ENCODE assay signal across 22 cellular contexts in genomic region chr5:129973716-129974426, GRCh38.
A peak's percentile ranks its signal among the peaks of the same experiment; 100 is the strongest.
DNase-seq lines count a peak whose midpoint lies in the region; ATAC-seq and TF ChIP-seq lines count a peak whose summit lies in the region.
"Had no signal": no experiment of that assay in that cellular context is flagged by ENCODE, and none has a peak within 500 bp of the region (broad histone marks: within the 10 kb centered on the region; RNA-seq: fewer than 3 reads in every experiment).

No MANE protein-coding gene starts in this region.

- no peak overlapping the region for H3K4me3 ChIP-seq in cardiac fibroblast (replicated peaks in 1 of 2; ENCODE audit: low read depth in 2 of 2, low read length in 2 of 2)
- H3K4me3 ChIP-seq: cardiac muscle cell, heart right ventricle had no signal

- DNase-seq in A172 (ENCODE audit: low spot score) (peak; percentile 16), HT1080 (ENCODE audit: low read depth) (peak; percentile 18), cardiac fibroblast (ENCODE audit: low read depth in 2 of 2) (peak; percentile 32 to 50), islet precursor cell (peak; percentile 68), GDM1 (lab: John Stamatoyannopoulos, UW) (no peak), mesenteric fat pad (ENCODE audit: low spot score) (no peak), substantia nigra (lab: John Stamatoyannopoulos, UW) (no peak)
- DNase-seq: 8988T; activated CD4-positive, CD25-positive, alpha-beta regulatory T cell treated with anti-CD3 and anti-CD28 coated beads, Interleukin-2, amount 50 U/mL, for 72 hours; activated naive CD8-positive, alpha-beta T cell treated with anti-CD3 and anti-CD28 coated beads for 36 hours; GF-D8; heart right ventricle; KBM-7; natural killer cell; NCI-H2029; small intestine; stimulated activated CD4-positive, alpha-beta T cell treated with anti-CD3 and anti-CD28 coated beads, Interleukin-4, amount 100 ng/mL, for 4 hours; T1000 had no signal

- ATAC-seq in HG03196 (IDR thresholded peaks at IDR 0.05; ENCODE audit: unreplicated experiment), result no peak
- ATAC-seq: HCT116, heart right ventricle, natural killer cell had no signal

- H3K27ac ChIP-seq in substantia nigra (ENCODE audit: low read depth, low read length, poor library complexity, severe bottlenecking), result no peak overlapping the region
- H3K27ac ChIP-seq: C4-2B, heart right ventricle had no signal

- TF ChIP-seq CTCF in cardiac fibroblast (IDR thresholded peaks at IDR 0.05; ENCODE audit: low read depth, low read length), result no peak

Comparison
In these comparisons a context has a peak if more than half of its experiments do, and no peak if none do; other contexts are left out.
1. DNase-seq: peak in A172 (single experiment), HT1080 (single experiment), cardiac fibroblast (2 of 2) and islet precursor cell (single experiment); none in GDM1 (single experiment), mesenteric fat pad (single experiment) and substantia nigra (0 of 49).